In the genomic region with DNA sequence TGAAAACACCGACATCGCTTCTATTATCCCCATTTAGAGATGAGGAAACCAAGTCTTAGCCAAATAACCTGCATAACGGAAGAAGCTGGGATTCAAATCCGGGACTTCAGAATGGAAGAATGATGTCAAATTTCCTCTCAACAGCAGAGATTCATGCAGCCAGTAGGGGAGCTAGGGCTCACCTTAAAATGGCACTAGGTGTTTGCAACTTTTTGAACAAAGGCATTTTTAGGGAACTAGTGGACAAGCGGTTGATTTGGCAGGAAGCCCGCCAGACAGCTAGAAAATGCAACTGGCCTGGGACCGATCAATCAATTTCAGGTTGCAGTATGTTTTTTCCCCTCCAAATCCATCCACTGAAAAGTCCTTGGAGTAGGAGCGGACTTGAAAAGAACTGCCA, we compare ENCODE assay signal across 17 cellular contexts.
A peak's percentile ranks its signal among the peaks of the same experiment; 100 is the strongest.
DNase-seq lines count a peak whose midpoint lies in the region; ATAC-seq, FAIRE-seq and TF ChIP-seq lines count a peak whose summit lies in the region.
"Had no signal": no experiment of that assay in that cellular context is flagged by ENCODE, and none has a peak within 500 bp of the region (broad histone marks: within the 10 kb centered on the region; RNA-seq: fewer than 3 reads in every experiment).

No MANE protein-coding gene starts in this region.

- H3K27me3 Mint-ChIP-seq in H9 (ENCODE audit: low read depth), result no peaks in the 10 kb centered on the region
- H3K27me3 Mint-ChIP-seq in astrocyte (ENCODE audit: low read depth, unreplicated experiment), result no peaks in the 10 kb centered on the region
- H3K27me3 Mint-ChIP-seq in naive thymus-derived CD4-positive, alpha-beta T cell, result peaks cover 0 to 20% (median 0%) of the 10 kb centered on the region in 5 donors
- H3K27me3 Mint-ChIP-seq: stimulated activated naive B cell treated with anti-CD40 and anti-IgM and Interleukin-4, amounts not matched to agents 10 μg/mL and 1 μg/mL and 100 μg/mL, for 72 hours had no signal

- H4K20me1 ChIP-seq in H9 (ENCODE audit: control insufficient read depth, insufficient read depth, insufficient read length), result no peaks in the 10 kb centered on the region
- H4K20me1 ChIP-seq in astrocyte (ENCODE audit: insufficient read depth, low read length), result no peaks in the 10 kb centered on the region
- H4K20me1 ChIP-seq: BLaER1 had no signal

- H3K27ac ChIP-seq in H9 (ENCODE audit: insufficient read length, low read depth, low read length) (no peak overlapping the region), astrocyte (ENCODE audit: low read depth, low read length) (no peak overlapping the region)
- H3K27ac ChIP-seq in naive thymus-derived CD4-positive, alpha-beta T cell (ENCODE audit: low read depth, low read length), result no peak overlapping the region
- H3K27ac ChIP-seq: BLaER1 had no signal

- no peak overlapping the region for H3K9ac ChIP-seq in H9 (ENCODE audit: extremely low read depth, insufficient read length, low read length)
- no peak overlapping the region for H3K9ac ChIP-seq in astrocyte (ENCODE audit: low read length)
- H3K9ac ChIP-seq: BLaER1 had no signal

- H2BK5ac ChIP-seq in H9 (ENCODE audit: insufficient read length, low read length), result no peak overlapping the region

- H2BK20ac ChIP-seq in H9 (ENCODE audit: low read depth, low read length, poor library complexity, severe bottlenecking), result no peak overlapping the region

- no peak overlapping the region for H3K56ac ChIP-seq in H9 (ENCODE audit: insufficient read length, low read depth, low read length)

- no peak overlapping the region for H4K8ac ChIP-seq in H9 (replicated peaks; ENCODE audit: insufficient read length, low read depth, low read length)

- no peaks in the 10 kb centered on the region for H3K36me3 ChIP-seq in astrocyte (ENCODE audit: insufficient read depth, low read length)
- no peaks in the 10 kb centered on the region for H3K36me3 ChIP-seq in naive thymus-derived CD4-positive, alpha-beta T cell (ENCODE audit: control insufficient read depth in 2 of 3, insufficient read depth in 3 of 3, low read length in 3 of 3)
- H3K36me3 ChIP-seq: BLaER1 had no signal

- H3K23me2 ChIP-seq in H9 (ENCODE audit: insufficient read length, low read depth, low read length, poor library complexity, severe bottlenecking), result no peaks in the 10 kb centered on the region

- TF ChIP-seq CTCF in AG10803 (conservative IDR thresholded peaks at IDR 0.05; ENCODE audit: low read length) (peak; percentile 32), H9 (conservative IDR thresholded peaks at IDR 0.05) (peak; percentile 45; the same call in 2 of the 3 replicates), astrocyte (IDR thresholded peaks at IDR 0.05; ENCODE audit: insufficient read depth, low read depth, low read length) (peak; percentile 23), fibroblast of villous mesenchyme (IDR thresholded peaks at IDR 0.05; ENCODE audit: insufficient read depth, low read depth, low read length) (peak; percentile 30)

- no CpG with 5 or more reads among the region's 8 CpGs for WGBS in H9 (ENCODE audit: extremely low coverage, insufficient read length, low lambda C conversion rate)

- POLR2A ChIA-PET in naive thymus-derived CD4-positive, alpha-beta T cell (lab: Charles Lee), result interaction anchor here (0.7 kb wide), 1 partner anchor 590 kb away, joined by 3 read pairs; no protein-coding TSS in a partner anchor

- no peak overlapping the region for H3K18ac ChIP-seq in H9 (ENCODE audit: insufficient read length, low read depth, low read length)

- no peaks in the 10 kb centered on the region for H3K79me1 ChIP-seq in H9 (ENCODE audit: insufficient read depth, low read depth, low read length, poor library complexity, severe bottlenecking)

- no peak overlapping the region for H4K91ac ChIP-seq in H9 (ENCODE audit: insufficient read length, low read depth, low read length)

- ATAC-seq in GM19023 (IDR thresholded peaks at IDR 0.05; ENCODE audit: unreplicated experiment), result no peak
- no peak for ATAC-seq in naive thymus-derived CD4-positive, alpha-beta T cell
- ATAC-seq: stimulated activated naive B cell treated with anti-CD40 and anti-IgM and Interleukin-4, amounts not matched to agents 10 μg/mL and 1 μg/mL and 100 μg/mL, for 72 hours had no signal

- H2AK5ac ChIP-seq in H9 (ENCODE audit: insufficient read length, low read length), result no peak overlapping the region

- no peaks in the 10 kb centered on the region for H3K27me3 ChIP-seq in H9 (ENCODE audit: insufficient read depth, low read length)
- no peaks in the 10 kb centered on the region for H3K27me3 ChIP-seq in astrocyte (ENCODE audit: insufficient read depth, low read length)
- no peaks in the 10 kb centered on the region for H3K27me3 ChIP-seq in naive thymus-derived CD4-positive, alpha-beta T cell (ENCODE audit: control insufficient read depth in 2 of 2, insufficient read depth in 2 of 2, low read length in 2 of 2)
- H3K27me3 ChIP-seq: BLaER1 had no signal

- H3K4me3 ChIP-seq in AG10803 (ENCODE audit: low read length) (no peak overlapping the region), astrocyte (ENCODE audit: insufficient read depth, low read depth, low read length) (no peak overlapping the region), fibroblast of villous mesenchyme (ENCODE audit: low read depth, low read length) (no peak overlapping the region)
- no peak overlapping the region for H3K4me3 ChIP-seq in naive thymus-derived CD4-positive, alpha-beta T cell (ENCODE audit: low read length)
- H3K4me3 ChIP-seq: BLaER1 had no signal

- no peak overlapping the region for H3K4ac ChIP-seq in H9 (ENCODE audit: low read depth, low read length)

- H3K4me1 ChIP-seq in H9 (ENCODE audit: insufficient read depth, low read length) (no peaks in the 10 kb centered on the region), astrocyte (ENCODE audit: insufficient read depth, low read length) (peaks cover 22% of the 10 kb centered on the region)
- no peaks in the 10 kb centered on the region for H3K4me1 ChIP-seq in naive thymus-derived CD4-positive, alpha-beta T cell (ENCODE audit: control insufficient read depth in 2 of 2, insufficient read depth in 2 of 2, low read length in 2 of 2)
- H3K4me1 ChIP-seq: BLaER1 had no signal

- H2BK15ac ChIP-seq in H9 (ENCODE audit: low read depth, low read length), result no peak overlapping the region

- no peak for DNase-seq in AG10803 (ENCODE audit: low read depth)
- no peak for DNase-seq in H9
- no peak for DNase-seq in astrocyte (ENCODE audit: low read depth)
- DNase-seq in fibroblast of villous mesenchyme (ENCODE audit: low read depth), result no peak
- DNase-seq in activated T-cell treated with anti-CD3 and anti-CD28 coated beads, Interleukin-2, amount 50 U/mL, for 1 hour, result no peak
- DNase-seq in H4 (ENCODE audit: low spot score), result no peak
- no peak for DNase-seq in naive thymus-derived CD4-positive, alpha-beta T cell
- DNase-seq: activated CD4-positive, alpha-beta T cell treated with anti-CD3 and anti-CD28 coated beads for 1 hour; activated T-cell treated with anti-CD3 and anti-CD28 coated beads for 4 hours; GF-D8; kidney glomerular epithelial cell; NCI-H2171 treated with DMSO at 0.1 percent for 48 hours; stimulated activated CD4-positive, alpha-beta T cell treated with anti-CD3 and anti-CD28 coated beads, Interleukin-4, amount 100 ng/mL, for 24 hours; stimulated activated naive B cell treated with anti-CD40 and anti-IgM and Interleukin-4, amounts not matched to agents 10 μg/mL and 1 μg/mL and 100 μg/mL, for 72 hours; T-helper 1 cell had no signal

- no peak overlapping the region for H3K23ac ChIP-seq in H9 (ENCODE audit: insufficient read length, low read depth, low read length)

- H2BK120ac ChIP-seq in H9 (ENCODE audit: low read depth, low read length, poor library complexity, severe bottlenecking), result no peak overlapping the region

- H3K36me3 Mint-ChIP-seq in H9 (ENCODE audit: insufficient read depth in 1 of 3, low read depth in 3 of 3), result peaks cover 11 to 22% (median 14%) of the 10 kb centered on the region in 3 experiments; a peak in 5 of 7 replicates
- no peaks in the 10 kb centered on the region for H3K36me3 Mint-ChIP-seq in astrocyte (ENCODE audit: low read depth, unreplicated experiment)
- H3K36me3 Mint-ChIP-seq in naive thymus-derived CD4-positive, alpha-beta T cell, result no peaks in the 10 kb centered on the region
- H3K36me3 Mint-ChIP-seq: stimulated activated naive B cell treated with anti-CD40 and anti-IgM and Interleukin-4, amounts not matched to agents 10 μg/mL and 1 μg/mL and 100 μg/mL, for 72 hours had no signal

- H2BK12ac ChIP-seq in H9 (ENCODE audit: insufficient read length, low read depth, low read length), result no peak overlapping the region

- no peak overlapping the region for H3K14ac ChIP-seq in H9 (ENCODE audit: insufficient read depth, low read length)

- H3K79me2 ChIP-seq in H9 (ENCODE audit: insufficient read depth, low read length) (no peaks in the 10 kb centered on the region), astrocyte (ENCODE audit: insufficient read depth, low read length) (no peaks in the 10 kb centered on the region)

- H3K9me3 ChIP-seq in H9 (ENCODE audit: control insufficient read depth, low read depth, low read length), result peaks cover 5% of the 10 kb centered on the region
- H3K9me3 ChIP-seq in astrocyte (ENCODE audit: insufficient read depth, low read depth, low read length), result no peaks in the 10 kb centered on the region
- H3K9me3 ChIP-seq in naive thymus-derived CD4-positive, alpha-beta T cell (ENCODE audit: control insufficient read depth in 2 of 3, low read length in 3 of 3), result no peaks in the 10 kb centered on the region

- H2AFZ ChIP-seq in H9 (ENCODE audit: low read length) (no peak overlapping the region), astrocyte (ENCODE audit: low read depth, low read length) (no peak overlapping the region)

- H4K5ac ChIP-seq in H9 (ENCODE audit: insufficient read length, low read depth, low read length), result no peak overlapping the region

- CTCF ChIA-PET in naive thymus-derived CD4-positive, alpha-beta T cell (lab: Charles Lee), result interaction anchor here (0.7 to 1.0 kb wide), 3 partner anchors 9 to 490 kb away, joined by 3 to 5 read pairs (median 3); no protein-coding TSS in a partner anchor

- H3K27ac Mint-ChIP-seq in H9, result no peak overlapping the region
- H3K27ac Mint-ChIP-seq in astrocyte (ENCODE audit: unreplicated experiment), result no peak overlapping the region
- no peak overlapping the region for H3K27ac Mint-ChIP-seq in naive thymus-derived CD4-positive, alpha-beta T cell
- H3K27ac Mint-ChIP-seq: stimulated activated naive B cell treated with anti-CD40 and anti-IgM and Interleukin-4, amounts not matched to agents 10 μg/mL and 1 μg/mL and 100 μg/mL, for 72 hours had no signal

- H3K9me3 Mint-ChIP-seq in H9 (peaks cover 21 to 31% of the 10 kb centered on the region in 2 experiments), astrocyte (ENCODE audit: unreplicated experiment) (no peaks in the 10 kb centered on the region)
- no peaks in the 10 kb centered on the region for H3K9me3 Mint-ChIP-seq in naive thymus-derived CD4-positive, alpha-beta T cell

- FAIRE-seq in astrocyte (lab: Jason Lieb, UNC), result no peak

- intact Hi-C loops in naive thymus-derived CD4-positive, alpha-beta T cell (cut with micrococcal nuclease), result no loop called here

- H3K4me2 ChIP-seq in H9 (ENCODE audit: insufficient read depth, insufficient read length, low read length), result no peak overlapping the region
- no peak overlapping the region for H3K4me2 ChIP-seq in astrocyte (ENCODE audit: low read length)
- H3K4me2 ChIP-seq: BLaER1 had no signal

- no peak overlapping the region for H3T11ph ChIP-seq in H9 (ENCODE audit: low read length)

- H3K4me3 Mint-ChIP-seq in H9 (no peak overlapping the region), astrocyte (ENCODE audit: unreplicated experiment) (no peak overlapping the region)
- no peak overlapping the region for H3K4me3 Mint-ChIP-seq in naive thymus-derived CD4-positive, alpha-beta T cell
- H3K4me3 Mint-ChIP-seq: stimulated activated naive B cell treated with anti-CD40 and anti-IgM and Interleukin-4, amounts not matched to agents 10 μg/mL and 1 μg/mL and 100 μg/mL, for 72 hours had no signal

- H3K4me1 Mint-ChIP-seq in H9, result peaks cover 9 to 10% of the 10 kb centered on the region in 2 experiments
- peaks cover 14% of the 10 kb centered on the region for H3K4me1 Mint-ChIP-seq in astrocyte (ENCODE audit: low read depth, unreplicated experiment)
- peaks cover 6 to 16% (median 12%) of the 10 kb centered on the region in 7 donors for H3K4me1 Mint-ChIP-seq in naive thymus-derived CD4-positive, alpha-beta T cell
